ENCODE assay signal across 1 cellular context in the genomic region with DNA sequence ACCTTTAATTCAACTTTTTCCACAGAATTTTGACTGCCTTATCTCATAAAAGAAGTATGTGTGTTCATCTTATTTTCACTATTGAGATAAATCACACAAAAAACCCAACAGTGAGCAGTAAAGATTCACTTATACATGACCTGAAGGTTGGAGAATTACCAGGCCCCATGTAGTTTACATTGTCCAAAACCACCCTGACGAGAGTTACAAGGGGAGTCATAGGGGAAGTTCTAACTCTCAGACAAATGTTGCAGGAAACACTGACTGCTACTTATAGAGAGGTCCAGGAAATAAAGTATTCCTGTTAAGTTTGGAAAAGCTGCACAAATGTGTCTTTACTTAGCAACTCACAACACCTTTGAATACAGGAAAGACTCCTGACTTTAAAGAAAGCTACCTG.
TF ChIP-seq lines count a peak whose summit lies in the region.

No MANE protein-coding gene starts in this region.

TF ChIP-seq in IMR-90, 13 proteins besides CTCF, POLR2A, EP300 and RAD21:
- TF ChIP-seq, protein P1, sequence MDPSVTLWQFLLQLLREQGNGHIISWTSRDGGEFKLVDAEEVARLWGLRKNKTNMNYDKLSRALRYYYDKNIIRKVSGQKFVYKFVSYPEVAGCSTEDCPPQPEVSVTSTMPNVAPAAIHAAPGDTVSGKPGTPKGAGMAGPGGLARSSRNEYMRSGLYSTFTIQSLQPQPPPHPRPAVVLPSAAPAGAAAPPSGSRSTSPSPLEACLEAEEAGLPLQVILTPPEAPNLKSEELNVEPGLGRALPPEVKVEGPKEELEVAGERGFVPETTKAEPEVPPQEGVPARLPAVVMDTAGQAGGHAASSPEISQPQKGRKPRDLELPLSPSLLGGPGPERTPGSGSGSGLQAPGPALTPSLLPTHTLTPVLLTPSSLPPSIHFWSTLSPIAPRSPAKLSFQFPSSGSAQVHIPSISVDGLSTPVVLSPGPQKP (IDR thresholded peaks at IDR 0.05; ENCODE audit: borderline replicate concordance, low read depth, low read length) = no peak
- no peak for TF ChIP-seq BHLHE40 (IDR thresholded peaks at IDR 0.05; ENCODE audit: low read depth, low read length)
- TF ChIP-seq CHD1 (IDR thresholded peaks at IDR 0.05; ENCODE audit: low read depth, low read length) = no peak
- TF ChIP-seq USF2 (IDR thresholded peaks at IDR 0.05; ENCODE audit: low read depth, low read length) = no peak
- no peak for TF ChIP-seq MAFK (IDR thresholded peaks at IDR 0.05; ENCODE audit: low read depth, low read length)
- no peak for TF ChIP-seq SMC3 (IDR thresholded peaks at IDR 0.05; ENCODE audit: low read depth, low read length)
- TF ChIP-seq RCOR1 (IDR thresholded peaks at IDR 0.05; ENCODE audit: insufficient replicate concordance, low read length) = no peak
- no peak for TF ChIP-seq FOS (IDR thresholded peaks at IDR 0.05; ENCODE audit: low read depth, low read length)
